In the genomic region with DNA sequence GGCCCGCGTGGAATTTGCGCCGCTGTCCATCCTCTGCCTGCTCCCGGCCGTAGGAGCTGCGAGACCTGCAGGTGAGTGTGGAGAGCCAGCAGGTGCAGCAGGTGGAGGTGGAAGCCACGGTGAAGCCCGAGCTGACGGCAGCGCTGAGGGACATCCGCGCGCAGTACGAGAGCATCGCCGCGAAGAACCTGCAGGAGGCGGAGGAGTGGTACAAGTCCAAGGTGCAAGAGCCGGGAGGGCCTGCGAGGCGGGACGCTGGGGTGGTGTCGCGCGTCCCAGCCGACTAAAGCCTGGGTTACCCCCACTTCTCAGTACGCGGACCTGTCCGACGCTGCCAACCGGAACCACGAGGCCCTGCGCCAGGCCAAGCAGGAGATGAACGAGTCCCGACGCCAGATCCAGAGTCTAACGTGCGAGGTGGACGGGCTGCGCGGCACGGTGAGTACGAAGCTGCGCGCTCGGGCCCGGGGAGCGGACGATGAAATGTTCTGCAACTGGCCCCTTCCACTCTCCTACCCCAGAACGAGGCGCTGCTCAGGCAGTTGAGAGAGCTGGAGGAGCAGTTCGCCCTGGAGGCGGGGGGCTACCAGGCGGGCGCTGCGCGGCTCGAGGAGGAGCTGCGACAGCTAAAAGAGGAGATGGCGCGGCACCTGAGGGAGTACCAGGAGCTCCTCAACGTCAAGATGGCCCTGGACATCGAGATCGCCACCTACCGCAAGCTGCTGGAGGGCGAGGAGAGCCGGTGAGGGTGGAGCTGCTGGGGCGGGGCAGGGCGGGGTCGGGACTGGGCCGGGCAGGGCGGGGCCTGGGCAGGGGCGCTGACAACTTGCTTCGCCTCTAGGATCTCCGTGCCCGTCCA, we compare ENCODE assay signal across 8 cellular contexts. TPM values are rescaled to one million over a fixed set of nuclear protein-coding genes. Genes with fewer than 3 reads are reported as not detected.
DNase-seq lines count a peak whose midpoint lies in the region; ATAC-seq and TF ChIP-seq lines count a peak whose summit lies in the region.

No MANE protein-coding gene starts in this region.

- no peaks in the 10 kb centered on the region for H3K36me3 ChIP-seq in skeletal muscle satellite cell (ENCODE audit: insufficient read depth, low read length)

- DNase-seq in GM10266 (ENCODE audit: extremely low spot score) (peak; percentile 75), NCI-H146 (lab: John Stamatoyannopoulos, UW) (peak; percentile 91), fibroblast of villous mesenchyme (ENCODE audit: low read depth) (no peak), dermis blood vessel endothelial cell (no peak), posterior vena cava (ENCODE audit: low spot score) (no peak)
- DNase-seq in activated CD4-positive, alpha-beta T cell treated with anti-CD3 and anti-CD28 coated beads for 48 hours = peak; percentile 55

- intact Hi-C loops in posterior vena cava (cut with DNase I) = loop anchor here (5.0 kb wide), 2 partner anchors 40 to 50 kb away; partner anchors contain the start of genes C1QL4 (in 1 of the 2) and DNAJC22 (in 1 of the 2)

- no peak overlapping the region for H3K9ac ChIP-seq in skeletal muscle satellite cell (ENCODE audit: low read depth, low read length)

- peaks cover 18% of the 10 kb centered on the region for H3K4me1 ChIP-seq in skeletal muscle satellite cell (ENCODE audit: control insufficient read depth, insufficient read depth, low read length)

- peaks cover 33% of the 10 kb centered on the region for H3K27me3 ChIP-seq in skeletal muscle satellite cell (ENCODE audit: control insufficient read depth, insufficient read depth, low read length)

- H3K9me3 ChIP-seq in skeletal muscle satellite cell (replicated peaks; ENCODE audit: low read length) = no peaks in the 10 kb centered on the region

- ATAC-seq in HG03097 (IDR thresholded peaks at IDR 0.05; ENCODE audit: low FRiP score, unreplicated experiment) = no peak

- peak; percentile 25 for TF ChIP-seq CTCF in GM10266 (IDR thresholded peaks at IDR 0.05; ENCODE audit: control insufficient read depth, insufficient read depth, low read depth, missing control alignments)
- no peak for TF ChIP-seq CTCF in fibroblast of villous mesenchyme (IDR thresholded peaks at IDR 0.05; ENCODE audit: insufficient read depth, low read depth, low read length)

- H3K4me2 ChIP-seq in skeletal muscle satellite cell (ENCODE audit: low read length) = peak overlapping the region; percentile 74

- peak overlapping the region; percentile 47 for H3K4me3 ChIP-seq in fibroblast of villous mesenchyme (ENCODE audit: low read depth, low read length)
- H3K4me3 ChIP-seq in skeletal muscle satellite cell (ENCODE audit: low read length) = peak overlapping the region; percentile 56

RNA-seq across cellular contexts. Expression of gene PRPH, which starts 2.1 kb away (rescaled TPM):
- total RNA-seq in fibroblast of villous mesenchyme (under 0.01 TPM in 1 of 2 replicates, not detected in the other), dermis blood vessel endothelial cell (not detected in 2 replicates), posterior vena cava (under 1 TPM; 0.32 to 0.67 TPM)
- total RNA-seq in skeletal muscle satellite cell (2012; rRNA removed) = under 0.01 and 0.22 TPM in 2 replicates

RNA-seq across cellular contexts. Expression of gene TROAP, which starts 26.0 kb away (rescaled TPM):
- 11.3 and 14.7 TPM in 2 replicates for total RNA-seq in fibroblast of villous mesenchyme
- 7.0 and 7.6 TPM in 2 replicates for total RNA-seq in skeletal muscle satellite cell (2012; rRNA removed)
- 4.3 and 14.6 TPM in 2 replicates for total RNA-seq in dermis blood vessel endothelial cell
- under 1 TPM; 0.10 to 0.60 TPM for total RNA-seq in posterior vena cava

RNA-seq across cellular contexts. Expression of gene TUBA1C, which starts 32.2 kb away (rescaled TPM):
- total RNA-seq in fibroblast of villous mesenchyme = 376 and 609 TPM in 2 replicates
- total RNA-seq in skeletal muscle satellite cell (2012; rRNA removed) = 891 and 1,798 TPM in 2 replicates
- 221 and 355 TPM in 2 replicates for total RNA-seq in dermis blood vessel endothelial cell
- 100 to 1,000 TPM; 172 to 219 TPM for total RNA-seq in posterior vena cava

RNA-seq across cellular contexts. Expression of gene C1QL4, which starts 39.9 kb away (rescaled TPM):
- total RNA-seq in fibroblast of villous mesenchyme (under 0.01 TPM in 1 of 2 replicates, not detected in the other), dermis blood vessel endothelial cell (under 0.01 TPM in 1 of 2 replicates, not detected in the other), posterior vena cava (not detected)
- 0.22 TPM in 1 of 2 replicates, not detected in the other for total RNA-seq in skeletal muscle satellite cell (2012; rRNA removed)

RNA-seq across cellular contexts. Expression of gene DNAJC22, which starts 49.6 kb away (rescaled TPM):
- total RNA-seq in fibroblast of villous mesenchyme (1.7 and 2.6 TPM in 2 replicates), dermis blood vessel endothelial cell (0.85 and 1.1 TPM in 2 replicates), posterior vena cava (under 1 TPM in 1 of 2 donors, not detected in 1; 0.05 TPM)
- total RNA-seq in skeletal muscle satellite cell (2012; rRNA removed) = 0.25 and 0.66 TPM in 2 replicates

Comparison
In these comparisons a context has a peak if more than half of its experiments do, and no peak if none do; other contexts are left out.
1. DNase-seq: peak in GM10266 (single experiment), NCI-H146 (single experiment) and activated CD4-positive, alpha-beta T cell treated with anti-CD3 and anti-CD28 coated beads for 48 hours (single experiment); none in fibroblast of villous mesenchyme (single experiment), dermis blood vessel endothelial cell (single experiment) and posterior vena cava (single experiment).